8 cellular contexts compared by ENCODE assay signal in the genomic region with DNA sequence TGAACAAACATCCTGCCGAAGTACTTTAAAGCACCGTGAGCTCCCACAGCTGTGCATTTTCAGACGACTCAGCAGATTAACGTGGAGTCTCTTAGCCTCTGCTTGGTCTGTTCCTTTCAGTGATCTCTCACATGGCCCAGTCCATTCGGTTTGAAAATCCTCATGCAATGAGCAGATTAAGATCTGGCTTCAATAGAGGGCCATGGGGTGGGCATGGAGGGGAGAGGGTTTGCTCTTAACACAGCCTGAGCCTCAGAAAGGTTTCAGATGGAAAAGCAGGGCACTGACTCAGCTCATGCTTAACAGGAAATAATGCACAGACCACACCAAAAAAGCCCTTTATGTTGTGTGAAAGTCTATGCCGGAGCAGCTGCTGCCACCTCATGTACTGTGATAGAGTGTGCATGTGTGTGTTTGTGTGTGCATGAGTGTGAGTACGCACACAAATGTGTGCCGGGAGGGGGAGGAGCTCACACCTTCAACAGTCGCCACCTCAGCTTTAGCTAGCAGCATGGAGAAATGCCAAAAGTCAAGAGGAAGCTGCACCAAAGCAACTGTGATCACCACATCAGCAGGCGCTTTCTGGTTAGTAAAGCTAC. TPM values are rescaled to one million over a fixed set of nuclear protein-coding genes. Genes with fewer than 3 reads are reported as not detected.
DNase-seq lines count a peak whose midpoint lies in the region; ATAC-seq and TF ChIP-seq lines count a peak whose summit lies in the region.
"Not testable (repeated sequence)": the region's sequence is repeated elsewhere in the genome, so short reads cannot be mapped to it uniquely, and the experiment has no call there.

No MANE protein-coding gene starts in this region.

- H3K4me3 ChIP-seq in PC-3 (ENCODE audit: low read length); lung: not testable (repeated sequence)

- peak; percentile 30 for DNase-seq in PC-3
- DNase-seq in activated CD4-positive, alpha-beta memory T cell treated with anti-CD3 and anti-CD28 coated beads, Interleukin-2, amount 10 ng/mL, durations not matched to agents 7 days and 5 days, result peak; percentile 68
- DNase-seq in activated naive CD8-positive, alpha-beta T cell treated with anti-CD3 and anti-CD28 coated beads, Interleukin-2, amount 50 U/mL, for 24 hours, result peak; percentile 24
- DNase-seq in lung (ENCODE audit: low spot score), result not testable (repeated sequence)

- H3K9me2 ChIP-seq in PC-3 (replicated peaks; ENCODE audit: low read length), result not testable (repeated sequence)

- H3K36me3 Mint-ChIP-seq in activated CD4-positive, alpha-beta memory T cell treated with anti-CD3 and anti-CD28 coated beads, Interleukin-2, amount 10 ng/mL, durations not matched to agents 7 days and 5 days (ENCODE audit: low read depth); activated naive CD8-positive, alpha-beta T cell treated with anti-CD3 and anti-CD28 coated beads, Interleukin-2, amount 50 U/mL, for 24 hours (ENCODE audit: low read depth); stimulated activated naive CD8-positive, alpha-beta T cell treated with anti-CD3 and anti-CD28 coated beads, Interleukin-15, Interleukin-2, amounts not matched to agents 100 ng/mL and 50 ng/mL, for 24 hours (ENCODE audit: low read depth): not testable (repeated sequence)

- H4K20me1 ChIP-seq in PC-3 (ENCODE audit: low read length), result not testable (repeated sequence)

- not testable (repeated sequence) for H2AFZ ChIP-seq in PC-3 (ENCODE audit: low read length)

- peak overlapping the region; percentile 39; the same call in 1 of the 2 replicates for H3K27ac ChIP-seq in PC-3 (ENCODE audit: low read length)
- H3K27ac ChIP-seq in lung (ENCODE audit: low read depth in 1 of 2, low read length in 1 of 2), result not testable (repeated sequence)

- CTCF ChIA-PET in PC-3 (lab: Charles Lee); activated CD4-positive, alpha-beta memory T cell treated with anti-CD3 and anti-CD28 coated beads, Interleukin-2, amount 10 ng/mL, durations not matched to agents 7 days and 5 days (lab: Charles Lee): not testable (repeated sequence)

- peak overlapping the region; percentile 83 for H3K27ac Mint-ChIP-seq in activated CD4-positive, alpha-beta memory T cell treated with anti-CD3 and anti-CD28 coated beads, Interleukin-2, amount 10 ng/mL, durations not matched to agents 7 days and 5 days
- not testable (repeated sequence) for H3K27ac Mint-ChIP-seq in activated naive CD8-positive, alpha-beta T cell treated with anti-CD3 and anti-CD28 coated beads, Interleukin-2, amount 50 U/mL, for 24 hours
- peak overlapping the region; percentile 26 for H3K27ac Mint-ChIP-seq in stimulated activated naive CD8-positive, alpha-beta T cell treated with anti-CD3 and anti-CD28 coated beads, Interleukin-15, Interleukin-2, amounts not matched to agents 100 ng/mL and 50 ng/mL, for 24 hours

- TF ChIP-seq CTCF in PC-3 (conservative IDR thresholded peaks at IDR 0.05; ENCODE audit: low read depth, low read length); lung (IDR thresholded peaks at IDR 0.05; ENCODE audit: control extremely low read depth, extremely low read depth): not testable (repeated sequence)

- H3K4me1 ChIP-seq in PC-3 (ENCODE audit: insufficient read depth, low read length); lung (ENCODE audit: control insufficient read depth in 2 of 2, insufficient read depth in 2 of 2, low read length in 2 of 2): not testable (repeated sequence)

- H3K4me1 Mint-ChIP-seq in activated CD4-positive, alpha-beta memory T cell treated with anti-CD3 and anti-CD28 coated beads, Interleukin-2, amount 10 ng/mL, durations not matched to agents 7 days and 5 days; activated naive CD8-positive, alpha-beta T cell treated with anti-CD3 and anti-CD28 coated beads, Interleukin-2, amount 50 U/mL, for 24 hours: not testable (repeated sequence)
- peaks cover 11% of the 10 kb centered on the region for H3K4me1 Mint-ChIP-seq in stimulated activated naive CD8-positive, alpha-beta T cell treated with anti-CD3 and anti-CD28 coated beads, Interleukin-15, Interleukin-2, amounts not matched to agents 100 ng/mL and 50 ng/mL, for 24 hours (ENCODE audit: low read depth)

- H3K9ac ChIP-seq in PC-3 (ENCODE audit: low read length), result not testable (repeated sequence)

- TF ChIP-seq POLR2A in GM18505 (IDR thresholded peaks at IDR 0.05; ENCODE audit: borderline replicate concordance, extremely low read depth, insufficient read depth, insufficient read length), result not testable (repeated sequence)

- ATAC-seq in GM18505 (IDR thresholded peaks at IDR 0.05; ENCODE audit: unreplicated experiment) (peak; percentile 90), GM21737 (IDR thresholded peaks at IDR 0.05; ENCODE audit: unreplicated experiment) (peak; percentile 91), HG03460 (IDR thresholded peaks at IDR 0.05; ENCODE audit: unreplicated experiment) (peak; percentile 91), PC-3 (peak; percentile 77), lung (ENCODE audit: insufficient read depth, low FRiP score) (peak; percentile 32)
- peak; percentile 98 for ATAC-seq in activated naive CD8-positive, alpha-beta T cell treated with anti-CD3 and anti-CD28 coated beads, Interleukin-2, amount 50 U/mL, for 24 hours

- intact Hi-C loops in PC-3 (cut with micrococcal nuclease), result not testable (repeated sequence)

- not testable (repeated sequence) for H3K9me3 Mint-ChIP-seq in activated CD4-positive, alpha-beta memory T cell treated with anti-CD3 and anti-CD28 coated beads, Interleukin-2, amount 10 ng/mL, durations not matched to agents 7 days and 5 days; activated naive CD8-positive, alpha-beta T cell treated with anti-CD3 and anti-CD28 coated beads, Interleukin-2, amount 50 U/mL, for 24 hours; stimulated activated naive CD8-positive, alpha-beta T cell treated with anti-CD3 and anti-CD28 coated beads, Interleukin-15, Interleukin-2, amounts not matched to agents 100 ng/mL and 50 ng/mL, for 24 hours

- H3K4me2 ChIP-seq in PC-3 (ENCODE audit: low read length), result peak overlapping the region; percentile 63

- H3F3A ChIP-seq in PC-3 (ENCODE audit: low read length, unreplicated experiment), result not testable (repeated sequence)

- BruUV-seq in PC-3 (replicated peaks; lab: Mats Ljungman, UMichigan), result TSS peak; percentile 87

- not testable (repeated sequence) for H3K36me3 ChIP-seq in PC-3 (ENCODE audit: low read depth, low read length); lung (ENCODE audit: control insufficient read depth in 2 of 2, insufficient read depth in 2 of 2, low read length in 2 of 2)

- 3% methylated on average over 9 to 10 of the region's 10 CpGs for WGBS in lung, 2 donors

- POLR2A ChIA-PET in PC-3 (lab: Charles Lee; ENCODE audit: unreplicated experiment); activated CD4-positive, alpha-beta memory T cell treated with anti-CD3 and anti-CD28 coated beads, Interleukin-2, amount 10 ng/mL, durations not matched to agents 7 days and 5 days (lab: Charles Lee): not testable (repeated sequence)

- not testable (repeated sequence) for H3K27me3 Mint-ChIP-seq in activated CD4-positive, alpha-beta memory T cell treated with anti-CD3 and anti-CD28 coated beads, Interleukin-2, amount 10 ng/mL, durations not matched to agents 7 days and 5 days; activated naive CD8-positive, alpha-beta T cell treated with anti-CD3 and anti-CD28 coated beads, Interleukin-2, amount 50 U/mL, for 24 hours; stimulated activated naive CD8-positive, alpha-beta T cell treated with anti-CD3 and anti-CD28 coated beads, Interleukin-15, Interleukin-2, amounts not matched to agents 100 ng/mL and 50 ng/mL, for 24 hours

- H3K27me3 ChIP-seq in PC-3 (ENCODE audit: low read length); lung (ENCODE audit: control insufficient read depth, insufficient read depth): not testable (repeated sequence)

- H3K4me3 Mint-ChIP-seq in activated CD4-positive, alpha-beta memory T cell treated with anti-CD3 and anti-CD28 coated beads, Interleukin-2, amount 10 ng/mL, durations not matched to agents 7 days and 5 days, result peak overlapping the region; percentile 56
- not testable (repeated sequence) for H3K4me3 Mint-ChIP-seq in activated naive CD8-positive, alpha-beta T cell treated with anti-CD3 and anti-CD28 coated beads, Interleukin-2, amount 50 U/mL, for 24 hours
- peak overlapping the region; percentile 20 for H3K4me3 Mint-ChIP-seq in stimulated activated naive CD8-positive, alpha-beta T cell treated with anti-CD3 and anti-CD28 coated beads, Interleukin-15, Interleukin-2, amounts not matched to agents 100 ng/mL and 50 ng/mL, for 24 hours

- H3K9me3 ChIP-seq in PC-3 (ENCODE audit: low read length); lung (ENCODE audit: control insufficient read depth in 2 of 2, insufficient read depth in 1 of 2, low read length in 1 of 2): not testable (repeated sequence)

- not testable (repeated sequence) for H3K79me2 ChIP-seq in PC-3 (ENCODE audit: low read length)

RNA-seq across cellular contexts. Expression of a gene that starts 33.9 kb away (rescaled TPM):
- 21.7 and 22.9 TPM in 2 replicates for total RNA-seq in PC-3 (2014; rRNA removed)
- 10 to 100 TPM; 22.7 to 26.2 TPM for total RNA-seq in activated CD4-positive, alpha-beta memory T cell treated with anti-CD3 and anti-CD28 coated beads, Interleukin-2, amount 10 ng/mL, durations not matched to agents 7 days and 5 days
- total RNA-seq in lung, result 10 to 100 TPM; 18.5 to 24.7 TPM
- 10 to 100 TPM; 13.7 to 24.7 TPM for polyA plus RNA-seq in lung

RNA-seq across cellular contexts. Expression of a gene that starts 55.1 kb away (rescaled TPM):
- total RNA-seq in PC-3 (2014; rRNA removed) (0.80 and 0.98 TPM in 2 replicates), lung (1 to 10 TPM in 1 of 2 donors, under 1 TPM in 1; 0.34 to 1.1 TPM)
- under 1 TPM; 0.13 to 0.20 TPM for total RNA-seq in activated CD4-positive, alpha-beta memory T cell treated with anti-CD3 and anti-CD28 coated beads, Interleukin-2, amount 10 ng/mL, durations not matched to agents 7 days and 5 days
- polyA plus RNA-seq in lung, result under 1 TPM; 0.35 to 0.53 TPM

Comparison
In these comparisons a context has a peak if more than half of its experiments do, and no peak if none do; other contexts are left out.
1. ATAC-seq: peak in every context shown above with its lines; median percentile 98 in activated naive CD8-positive, alpha-beta T cell treated with anti-CD3 and anti-CD28 coated beads, Interleukin-2, amount 50 U/mL, for 24 hours; 91 in GM21737; 91 in HG03460; 90 in GM18505; 77 in PC-3; 32 in lung.